Comparison of ENCODE assay signal across 20 cellular contexts in the genomic region with DNA sequence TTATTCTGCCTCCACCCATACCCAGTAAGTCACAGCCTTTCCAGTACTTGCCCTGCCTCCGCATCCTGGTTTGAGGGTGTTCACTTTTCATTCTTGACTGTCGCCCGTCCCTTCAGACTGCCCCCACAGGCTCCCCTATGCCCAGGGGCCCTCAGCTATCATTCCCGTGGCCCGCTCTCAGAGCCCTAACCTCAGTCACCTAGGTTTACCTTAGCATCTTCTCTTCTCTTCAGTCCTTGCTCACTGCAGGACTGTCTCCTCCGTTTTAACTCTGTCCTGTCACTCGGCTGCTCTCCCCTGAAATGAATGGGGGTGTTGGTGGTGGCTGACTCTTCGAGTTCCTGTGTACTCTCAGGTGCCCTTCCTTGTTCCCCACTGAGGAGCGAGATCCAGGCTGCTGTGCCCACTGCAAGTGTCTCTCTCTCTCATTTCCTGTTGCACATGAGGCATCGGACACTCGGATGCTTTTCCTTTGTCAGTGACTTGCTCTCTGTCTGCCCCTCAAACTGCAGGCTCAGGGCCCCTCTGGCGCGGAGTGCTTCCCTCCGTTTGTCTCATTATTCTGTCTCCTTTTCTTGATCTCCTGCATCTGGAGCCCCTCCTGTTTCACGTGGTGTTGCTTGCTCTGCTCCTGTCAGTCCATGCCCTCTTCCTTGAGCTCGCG.
DNase-seq lines count a peak whose midpoint lies in the region; ATAC-seq and TF ChIP-seq lines count a peak whose summit lies in the region.
"Had no signal": no experiment of that assay in that cellular context is flagged by ENCODE, and none has a peak within 500 bp of the region (broad histone marks: within the 10 kb centered on the region; RNA-seq: fewer than 3 reads in every experiment).

No MANE protein-coding gene starts in this region.

- H3K27ac Mint-ChIP-seq in osteocyte (ENCODE audit: unreplicated experiment) = no peak overlapping the region
- H3K27ac Mint-ChIP-seq: CD4-positive, alpha-beta T cell had no signal

- in situ Hi-C loops in GM13976 (cut with MboI; ENCODE audit: low sequenced_read_pairs, unreplicated experiment) = no loop called here

- ATAC-seq in HG02970 (IDR thresholded peaks at IDR 0.05; ENCODE audit: low FRiP score, unreplicated experiment) (no peak), HG03469 (IDR thresholded peaks at IDR 0.05; ENCODE audit: unreplicated experiment) (no peak)
- ATAC-seq: Right ventricle myocardium inferior had no signal

- no peaks in the 10 kb centered on the region for H3K27me3 Mint-ChIP-seq in osteocyte (ENCODE audit: unreplicated experiment)

- no peaks in the 10 kb centered on the region for H3K27me3 ChIP-seq in H7 (ENCODE audit: control insufficient read depth, insufficient read depth, low read length)
- H3K27me3 ChIP-seq: BLaER1 had no signal

- H3K4me3 Mint-ChIP-seq in osteocyte (ENCODE audit: unreplicated experiment) = no peak overlapping the region
- H3K4me3 Mint-ChIP-seq: CD4-positive, alpha-beta T cell had no signal

- no peaks in the 10 kb centered on the region for H3K4me1 Mint-ChIP-seq in osteocyte (ENCODE audit: unreplicated experiment)

- DNase-seq in GM13976 (ENCODE audit: low spot score) = peak; percentile 11
- DNase-seq in H7 = peak; percentile 12
- peak; percentile 66 for DNase-seq in left kidney (ENCODE audit: low read depth, low spot score)
- peak; percentile 62 for DNase-seq in osteocyte (ENCODE audit: extremely low spot score, unreplicated experiment)
- DNase-seq in NCI-H1048 (lab: John Stamatoyannopoulos, UW) = no peak
- DNase-seq in H4 (ENCODE audit: low spot score) = no peak
- DNase-seq: CD4-positive, alpha-beta T cell; COR-L47; DMS79; GM23248; Karpas-422; MV-4-11; NCI-H1694; NCI-H2081; NCI-H2171 treated with DMSO at 0.1 percent for 48 hours; NCI-H526 had no signal

- H3K4me3 ChIP-seq in H7 (ENCODE audit: insufficient read depth, low read depth, low read length) = no peak overlapping the region
- H3K4me3 ChIP-seq: BLaER1, GM23248 had no signal

- H3K36me3 Mint-ChIP-seq in osteocyte (ENCODE audit: unreplicated experiment) = no peaks in the 10 kb centered on the region

- no peaks in the 10 kb centered on the region; the same call in 1 of the 2 replicates for H3K36me3 ChIP-seq in H7 (replicated peaks; ENCODE audit: control insufficient read depth, insufficient read depth, low read length)
- H3K36me3 ChIP-seq: BLaER1 had no signal

- TF ChIP-seq CTCF in GM13976 (IDR thresholded peaks at IDR 0.05; ENCODE audit: borderline replicate concordance, control extremely low read depth, extremely low read depth, insufficient read depth, missing control alignments) (no peak), osteocyte (IDR thresholded peaks at IDR 0.05) (no peak)

- H3K9me3 Mint-ChIP-seq in osteocyte (ENCODE audit: unreplicated experiment) = peaks cover 6% of the 10 kb centered on the region
- H3K9me3 Mint-ChIP-seq: CD4-positive, alpha-beta T cell had no signal

Comparison
In these comparisons a context has a peak if more than half of its experiments do, and no peak if none do; other contexts are left out.
1. DNase-seq: peak in GM13976 (single experiment), H7 (single experiment), left kidney (single experiment) and osteocyte (single experiment); none in NCI-H1048 (single experiment) and H4 (single experiment).